ENCODE assay signal across 1 cellular context in the genomic region with DNA sequence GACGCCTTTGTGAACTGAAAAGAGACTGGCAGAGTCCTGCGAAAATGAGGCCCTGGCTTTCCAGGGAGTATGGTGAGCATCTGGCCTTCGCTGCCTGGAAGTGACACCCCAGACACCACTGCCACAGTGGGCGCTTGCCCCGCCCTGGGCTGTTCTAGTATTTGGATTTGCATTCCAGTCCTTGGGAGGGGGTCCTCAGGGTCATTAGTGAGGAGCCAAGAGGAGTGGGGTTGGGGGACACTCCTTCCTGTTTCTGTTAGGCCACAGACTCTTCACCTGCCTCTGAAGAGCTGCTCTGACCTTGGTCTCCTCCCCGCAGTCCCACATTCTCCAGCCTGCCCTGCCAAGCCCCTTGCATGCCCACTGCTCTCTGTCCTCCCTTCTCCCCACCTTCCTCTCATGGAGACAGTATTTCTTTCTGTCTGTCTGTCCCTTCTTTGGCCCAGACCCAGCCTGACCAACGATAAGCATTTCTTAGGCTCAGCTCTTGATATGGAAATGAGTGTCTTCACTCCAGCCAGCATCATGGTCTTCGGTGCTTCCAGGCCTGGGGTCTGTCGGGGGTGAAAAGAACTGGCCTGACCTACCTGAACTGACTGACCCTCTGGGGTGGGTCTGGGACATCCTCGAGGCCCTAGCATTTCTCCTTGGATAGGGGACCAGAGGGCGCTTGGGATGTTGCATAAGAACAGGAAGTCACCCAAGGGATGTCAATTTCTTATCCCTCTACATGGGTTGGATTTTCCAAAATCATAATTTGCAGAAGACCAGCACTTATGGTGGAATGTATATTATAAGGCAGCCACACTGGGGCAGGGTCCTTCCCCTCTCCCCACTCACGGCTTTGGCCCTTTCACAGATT.
TF ChIP-seq lines count a peak whose summit lies in the region.

No MANE protein-coding gene starts in this region.

TF ChIP-seq in GM23338, 12 proteins besides CTCF, POLR2A, EP300 and RAD21:
- TF ChIP-seq ZNF331 (CRISPR knock-in tag; IDR thresholded peaks at IDR 0.05; ENCODE audit: low read depth): no peak
- TF ChIP-seq ZNF114 (CRISPR knock-in tag; IDR thresholded peaks at IDR 0.05): no peak
- TF ChIP-seq, protein P1, sequence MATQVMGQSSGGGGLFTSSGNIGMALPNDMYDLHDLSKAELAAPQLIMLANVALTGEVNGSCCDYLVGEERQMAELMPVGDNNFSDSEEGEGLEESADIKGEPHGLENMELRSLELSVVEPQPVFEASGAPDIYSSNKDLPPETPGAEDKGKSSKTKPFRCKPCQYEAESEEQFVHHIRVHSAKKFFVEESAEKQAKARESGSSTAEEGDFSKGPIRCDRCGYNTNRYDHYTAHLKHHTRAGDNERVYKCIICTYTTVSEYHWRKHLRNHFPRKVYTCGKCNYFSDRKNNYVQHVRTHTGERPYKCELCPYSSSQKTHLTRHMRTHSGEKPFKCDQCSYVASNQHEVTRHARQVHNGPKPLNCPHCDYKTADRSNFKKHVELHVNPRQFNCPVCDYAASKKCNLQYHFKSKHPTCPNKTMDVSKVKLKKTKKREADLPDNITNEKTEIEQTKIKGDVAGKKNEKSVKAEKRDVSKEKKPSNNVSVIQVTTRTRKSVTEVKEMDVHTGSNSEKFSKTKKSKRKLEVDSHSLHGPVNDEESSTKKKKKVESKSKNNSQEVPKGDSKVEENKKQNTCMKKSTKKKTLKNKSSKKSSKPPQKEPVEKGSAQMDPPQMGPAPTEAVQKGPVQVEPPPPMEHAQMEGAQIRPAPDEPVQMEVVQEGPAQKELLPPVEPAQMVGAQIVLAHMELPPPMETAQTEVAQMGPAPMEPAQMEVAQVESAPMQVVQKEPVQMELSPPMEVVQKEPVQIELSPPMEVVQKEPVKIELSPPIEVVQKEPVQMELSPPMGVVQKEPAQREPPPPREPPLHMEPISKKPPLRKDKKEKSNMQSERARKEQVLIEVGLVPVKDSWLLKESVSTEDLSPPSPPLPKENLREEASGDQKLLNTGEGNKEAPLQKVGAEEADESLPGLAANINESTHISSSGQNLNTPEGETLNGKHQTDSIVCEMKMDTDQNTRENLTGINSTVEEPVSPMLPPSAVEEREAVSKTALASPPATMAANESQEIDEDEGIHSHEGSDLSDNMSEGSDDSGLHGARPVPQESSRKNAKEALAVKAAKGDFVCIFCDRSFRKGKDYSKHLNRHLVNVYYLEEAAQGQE (IDR thresholded peaks at IDR 0.05; ENCODE audit: unreplicated experiment): no peak
- TF ChIP-seq STAT1 (IDR thresholded peaks at IDR 0.05; ENCODE audit: unreplicated experiment): no peak
- no peak for TF ChIP-seq EZH2phosphoT487 (IDR thresholded peaks at IDR 0.05; ENCODE audit: unreplicated experiment)
- no peak for TF ChIP-seq JUNB (IDR thresholded peaks at IDR 0.05; ENCODE audit: unreplicated experiment)
